In genomic region chr7:76502224-76502623, GRCh38 we compare ENCODE assay signal across 7 cellular contexts. TPM values are rescaled to one million over a fixed set of nuclear protein-coding genes. Genes with fewer than 3 reads are reported as not detected.
"Had no signal": no experiment of that assay in that cellular context is flagged by ENCODE, and none has a peak within 500 bp of the region (broad histone marks: within the 10 kb centered on the region; RNA-seq: fewer than 3 reads in every experiment).

No MANE protein-coding gene starts in this region.

RNA-seq across cellular contexts. Expression of gene UPK3B, which starts 8.1 kb away (rescaled TPM):
- total RNA-seq: frontal cortex had no signal
- polyA plus RNA-seq: naive thymus-derived CD4-positive, alpha-beta T cell had no signal

RNA-seq across cellular contexts. Expression of gene SPDYE16, which starts 40.9 kb away (rescaled TPM):
- total RNA-seq: dermis blood vessel endothelial cell, fibroblast of villous mesenchyme, mucosa of gallbladder had no signal
- polyA plus RNA-seq: keratinocyte, mammary epithelial cell had no signal
